In genomic region chr12:27696293-27696652, GRCh38 we compare ENCODE assay signal across 16 cellular contexts. TPM values are rescaled to one million over a fixed set of nuclear protein-coding genes. Genes with fewer than 3 reads are reported as not detected.
"Had no signal": no experiment of that assay in that cellular context is flagged by ENCODE, and none has a peak within 500 bp of the region (broad histone marks: within the 10 kb centered on the region; RNA-seq: fewer than 3 reads in every experiment).

A gene with protein sequence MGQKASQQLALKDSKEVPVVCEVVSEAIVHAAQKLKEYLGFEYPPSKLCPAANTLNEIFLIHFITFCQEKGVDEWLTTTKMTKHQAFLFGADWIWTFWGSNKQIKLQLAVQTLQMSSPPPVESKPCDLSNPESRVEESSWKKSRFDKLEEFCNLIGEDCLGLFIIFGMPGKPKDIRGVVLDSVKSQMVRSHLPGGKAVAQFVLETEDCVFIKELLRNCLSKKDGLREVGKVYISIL (plus strand): TSS chr12:27696447. CDS start chr12:27696563, 116 bp downstream.

- H3K27ac ChIP-seq: dorsolateral prefrontal cortex, left lung had no signal

- H3K4me2 ChIP-seq: SK-N-SH had no signal

- DNase-seq: activated CD4-positive, alpha-beta memory T cell treated with anti-CD3 and anti-CD28 coated beads for 36 hours; activated CD4-positive, alpha-beta T cell treated with anti-CD3 and anti-CD28 coated beads for 36 hours; activated CD8-positive, alpha-beta memory T cell treated with anti-CD3 and anti-CD28 coated beads, Interleukin-2, amount 10 ng/mL, durations not matched to agents 7 days and 5 days; activated naive CD4-positive, alpha-beta T cell; activated naive CD8-positive, alpha-beta T cell treated with anti-CD3 and anti-CD28 coated beads for 36 hours; activated T-cell treated with anti-CD3 and anti-CD28 coated beads, Interleukin-2, amount 50 U/mL, for 1 hour; amniotic stem cell; dorsolateral prefrontal cortex; hippocampal formation; left lung; posterior cingulate gyrus; stimulated activated naive CD8-positive, alpha-beta T cell treated with anti-CD3 and anti-CD28 coated beads, Interleukin-15, amount 100 ng/mL, for 72 hours had no signal

- ATAC-seq: activated CD4-positive, alpha-beta T cell treated with anti-CD3 and anti-CD28 coated beads for 36 hours; activated CD8-positive, alpha-beta memory T cell treated with anti-CD3 and anti-CD28 coated beads, Interleukin-2, amount 10 ng/mL, durations not matched to agents 7 days and 5 days; activated T-helper 17 cell treated with anti-CD3 and anti-CD28 coated beads, Interleukin-2, amount 50 U/mL, for 72 hours; left lung; natural killer cell treated with Interleukin-12 subunit alpha and Interleukin-12 subunit beta and Interleukin-15 and Interleukin-18, amount 100 ng/mL, for 72 hours; stimulated activated naive CD8-positive, alpha-beta T cell treated with anti-CD3 and anti-CD28 coated beads, Interleukin-15, amount 100 ng/mL, for 72 hours; WTC11 had no signal

- H3K4me3 ChIP-seq: dorsolateral prefrontal cortex, left lung had no signal

- H3K27me3 ChIP-seq: dorsolateral prefrontal cortex, left lung had no signal

- H3K9me3 ChIP-seq: left lung, SK-N-SH had no signal

- H3K9ac ChIP-seq: SK-N-SH had no signal

- H3K4me1 ChIP-seq: left lung had no signal

RNA-seq across cellular contexts. Expression of the gene that starts here (rescaled TPM):
- total RNA-seq: activated CD4-positive, alpha-beta T cell treated with anti-CD3 and anti-CD28 coated beads for 36 hours had no signal
